9 cellular contexts compared by ENCODE assay signal in the genomic region with DNA sequence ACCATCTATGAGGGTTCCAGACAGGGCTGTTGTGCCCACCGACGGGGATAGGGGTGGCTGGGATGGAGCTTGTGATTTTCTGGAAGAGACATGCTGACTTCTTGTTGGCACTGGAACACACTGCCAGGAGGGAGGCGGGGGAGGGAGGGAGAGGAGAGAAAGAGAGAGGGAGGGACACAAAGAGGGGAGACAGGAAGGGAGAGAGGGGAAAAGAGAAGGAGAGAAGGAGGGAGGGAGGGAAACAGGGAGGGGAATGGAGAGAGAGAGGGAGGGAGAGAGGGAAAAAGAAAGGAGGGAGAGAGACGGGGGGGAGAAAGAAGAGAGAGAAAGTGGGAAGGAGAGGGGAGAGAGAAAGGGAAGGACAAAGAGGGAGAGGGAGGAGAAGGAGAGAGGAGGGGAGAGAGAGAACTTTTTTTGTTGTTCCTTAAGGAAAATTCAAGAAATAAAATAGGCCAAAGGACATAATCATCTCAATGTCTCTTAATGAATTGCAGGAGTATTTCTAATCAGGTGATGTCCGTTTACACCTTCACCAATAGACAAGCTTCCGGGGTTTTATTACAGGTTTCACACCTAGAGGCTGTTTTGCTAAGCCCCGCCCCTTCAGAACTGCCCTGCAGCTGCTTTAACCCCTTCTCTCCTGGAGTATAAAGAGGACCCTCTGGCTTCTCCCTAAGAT.
A peak's percentile ranks its signal among the peaks of the same experiment; 100 is the strongest.
DNase-seq lines count a peak whose midpoint lies in the region; ATAC-seq, FAIRE-seq and TF ChIP-seq lines count a peak whose summit lies in the region.
"Had no signal": no experiment of that assay in that cellular context is flagged by ENCODE, and none has a peak within 500 bp of the region (broad histone marks: within the 10 kb centered on the region; RNA-seq: fewer than 3 reads in every experiment).

No MANE protein-coding gene starts in this region.

- no peak overlapping the region for H3K9ac ChIP-seq in HUES64 (ENCODE audit: low read depth, low read length)

- H3K4me1 ChIP-seq in A549 (peaks cover 11% of the 10 kb centered on the region), HUES64 (ENCODE audit: insufficient read depth, low read length) (peaks cover 3% of the 10 kb centered on the region; the same call in 1 of the 2 replicates), lung (ENCODE audit: control insufficient read depth in 2 of 2, insufficient read depth in 2 of 2, low read length in 2 of 2) (peaks cover 0 to 3% of the 10 kb centered on the region in 2 donors), suprapubic skin (peaks cover 3% of the 10 kb centered on the region)

- POLR2A ChIA-PET in A549 (lab: Yijun Ruan, JAX) = no interaction called here

- no peak for TF ChIP-seq POLR2A in A549 (IDR thresholded peaks at IDR 0.05; ENCODE audit: low read length)
- no peak for TF ChIP-seq POLR2A in suprapubic skin (IDR thresholded peaks at IDR 0.05)

- DNase-seq in A549 (ENCODE audit: low read depth in 1 of 2, low spot score in 1 of 2) (no peak), WERI-Rb-1 (peak; percentile 30), lung (ENCODE audit: low spot score) (peak; percentile 37), T-helper 1 cell (no peak), occipital lobe (lab: John Stamatoyannopoulos, UW) (no peak), suprapubic skin (ENCODE audit: low spot score in 2 of 2) (no peak)
- DNase-seq: activated B cell treated with CpG ODN at 0.5 μM for 24 hours had no signal

- TF ChIP-seq RAD21 in A549 (conservative IDR thresholded peaks at IDR 0.05 in 1 of 2, IDR thresholded peaks at IDR 0.05 in 1 of 2) = no peak

- H3K27ac ChIP-seq in A549 (peak overlapping the region in 1 of 2 experiments; percentile 61; a peak in 2 of 6 replicates), HUES64 (ENCODE audit: low read depth, low read length) (no peak overlapping the region), WERI-Rb-1 (no peak overlapping the region), lung (ENCODE audit: low read depth in 1 of 2, low read length in 1 of 2) (no peak overlapping the region), suprapubic skin (no peak overlapping the region)

- WGBS in A549 (ENCODE audit: missing lambda C conversion rate) = 36% methylated on average over 6 of the region's 7 CpGs
- 2% methylated on average over 7 of the region's 7 CpGs for WGBS in HUES64
- WGBS in lung, 2 donors = 38 to 54% methylated on average over 7 of the region's 7 CpGs
- 35% methylated on average over 7 of the region's 7 CpGs for WGBS in suprapubic skin

- TF ChIP-seq EP300 in A549 (IDR thresholded peaks at IDR 0.05) (no peak), suprapubic skin (IDR thresholded peaks at IDR 0.05) (no peak)

- peak overlapping the region; percentile 40; the same call in 2 of the 3 replicates for H3K4me2 ChIP-seq in A549

- ATAC-seq in A549 (peak; percentile 33 to 42; a peak in 5 of 6 replicates), lung (ENCODE audit: insufficient read depth, low FRiP score) (no peak), HG03460 (IDR thresholded peaks at IDR 0.05; ENCODE audit: unreplicated experiment) (no peak)

- TF ChIP-seq CTCF in A549 (IDR thresholded peaks at IDR 0.05) (no peak), WERI-Rb-1 (IDR thresholded peaks at IDR 0.05; ENCODE audit: low read depth, low read length) (no peak), lung (IDR thresholded peaks at IDR 0.05; ENCODE audit: control extremely low read depth, extremely low read depth) (no peak), suprapubic skin (IDR thresholded peaks at IDR 0.05) (no peak)

- CTCF ChIA-PET in A549 (lab: Yijun Ruan, JAX) = interaction anchor here (1.8 kb wide), 1 partner anchor 30 kb away, joined by 8 read pairs; no protein-coding TSS in a partner anchor

- no peak overlapping the region for H3K4me3 ChIP-seq in A549
- peak overlapping the region; percentile 53 for H3K4me3 ChIP-seq in HUES64 (ENCODE audit: low read length)
- no peak overlapping the region for H3K4me3 ChIP-seq in WERI-Rb-1 (ENCODE audit: low read depth, low read length)
- no peak overlapping the region for H3K4me3 ChIP-seq in lung
- H3K4me3 ChIP-seq in suprapubic skin = no peak overlapping the region

- no peak for FAIRE-seq in A549 (lab: Jason Lieb, UNC)

- H3K9me3 ChIP-seq in A549 (no peaks in the 10 kb centered on the region), HUES64 (ENCODE audit: insufficient read depth, low read depth, low read length) (no peaks in the 10 kb centered on the region), WERI-Rb-1 (ENCODE audit: severe bottlenecking) (no peaks in the 10 kb centered on the region), lung (ENCODE audit: control insufficient read depth in 2 of 2, insufficient read depth in 1 of 2, low read length in 1 of 2) (no peaks in the 10 kb centered on the region), suprapubic skin (no peaks in the 10 kb centered on the region)

- H3K27me3 ChIP-seq in HUES64 (ENCODE audit: insufficient read depth, low read length) (no peaks in the 10 kb centered on the region; the same call in 1 of the 2 replicates), WERI-Rb-1 (ENCODE audit: insufficient read depth, low read depth, severe bottlenecking) (no peaks in the 10 kb centered on the region), lung (ENCODE audit: control insufficient read depth, insufficient read depth) (no peaks in the 10 kb centered on the region), suprapubic skin (no peaks in the 10 kb centered on the region)

- H3K36me3 ChIP-seq in HUES64 (ENCODE audit: insufficient read depth, low read length) (peaks cover 11% of the 10 kb centered on the region; the same call in 1 of the 2 replicates), WERI-Rb-1 (no peaks in the 10 kb centered on the region), lung (ENCODE audit: control insufficient read depth in 2 of 2, insufficient read depth in 2 of 2, low read length in 2 of 2) (peaks cover 0 to 4% of the 10 kb centered on the region in 2 donors), suprapubic skin (peaks cover 10% of the 10 kb centered on the region)

TF ChIP-seq in A549, 52 proteins besides CTCF, POLR2A, EP300 and RAD21:
- TF ChIP-seq PBX3 (IDR thresholded peaks at IDR 0.05) = no peak
- no peak for TF ChIP-seq CBX2 (IDR thresholded peaks at IDR 0.05; ENCODE audit: borderline replicate concordance, low read depth)
- no peak for TF ChIP-seq TP53 (CRISPR knock-in tag; IDR thresholded peaks at IDR 0.05)
- TF ChIP-seq ZSCAN20 (CRISPR knock-in tag; IDR thresholded peaks at IDR 0.05) = no peak

Comparison
In these comparisons a context has a peak if more than half of its experiments do, and no peak if none do; other contexts are left out.
1. ATAC-seq: peak in A549 (2 of 2); none in lung (single experiment) and HG03460 (single experiment).
2. DNase-seq: peak in WERI-Rb-1 (single experiment) and lung (single experiment); none in A549 (0 of 2), T-helper 1 cell (0 of 5), occipital lobe (single experiment) and suprapubic skin (0 of 2).